ENCODE assay signal across 1 cellular context in the genomic region with DNA sequence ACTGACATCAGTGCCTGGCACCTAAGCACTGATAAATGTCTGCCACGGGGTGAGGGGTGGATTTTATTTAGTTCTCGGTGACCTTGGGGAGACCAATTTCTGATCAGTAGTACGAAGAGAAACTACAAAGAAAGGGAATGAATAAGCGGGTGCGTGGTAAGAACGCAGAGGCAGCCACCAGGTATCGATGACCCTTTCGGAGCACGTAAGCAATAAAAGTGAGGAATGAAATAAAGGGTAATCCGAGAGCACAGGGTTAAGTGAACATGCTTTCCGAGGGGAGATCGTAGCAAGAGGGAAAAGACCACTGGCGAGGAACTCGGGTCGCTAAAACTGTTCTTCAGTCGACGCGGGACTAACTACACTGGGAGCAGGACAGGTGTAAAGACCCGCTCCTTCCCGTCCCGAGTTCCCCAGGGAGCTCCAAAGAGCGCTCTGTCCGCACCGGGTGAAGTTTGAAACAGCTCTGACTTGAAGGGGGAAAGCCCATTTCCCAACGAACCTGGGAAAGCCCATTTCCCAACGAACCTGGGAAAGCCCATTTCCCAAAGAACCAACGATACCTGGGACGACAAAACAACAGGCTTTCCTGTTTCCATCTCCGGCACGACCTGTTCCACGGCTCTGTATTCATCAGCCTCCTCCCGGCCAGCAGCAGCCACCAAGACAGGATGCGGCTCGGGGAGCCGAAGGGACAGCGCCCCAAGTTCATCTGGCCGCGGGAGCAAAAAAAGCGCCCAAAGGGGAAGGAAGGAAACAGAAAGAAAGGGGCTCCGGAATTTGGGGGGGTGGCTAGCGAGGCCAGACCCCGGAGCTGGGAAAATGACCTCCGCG.
A peak's percentile ranks its signal among the peaks of the same experiment; 100 is the strongest.
TF ChIP-seq lines count a peak whose summit lies in the region.

No MANE protein-coding gene starts in this region.

TF ChIP-seq in HepG2, 621 proteins besides CTCF, POLR2A, EP300 and RAD21 (continued from another document):
- TF ChIP-seq, protein P1, sequence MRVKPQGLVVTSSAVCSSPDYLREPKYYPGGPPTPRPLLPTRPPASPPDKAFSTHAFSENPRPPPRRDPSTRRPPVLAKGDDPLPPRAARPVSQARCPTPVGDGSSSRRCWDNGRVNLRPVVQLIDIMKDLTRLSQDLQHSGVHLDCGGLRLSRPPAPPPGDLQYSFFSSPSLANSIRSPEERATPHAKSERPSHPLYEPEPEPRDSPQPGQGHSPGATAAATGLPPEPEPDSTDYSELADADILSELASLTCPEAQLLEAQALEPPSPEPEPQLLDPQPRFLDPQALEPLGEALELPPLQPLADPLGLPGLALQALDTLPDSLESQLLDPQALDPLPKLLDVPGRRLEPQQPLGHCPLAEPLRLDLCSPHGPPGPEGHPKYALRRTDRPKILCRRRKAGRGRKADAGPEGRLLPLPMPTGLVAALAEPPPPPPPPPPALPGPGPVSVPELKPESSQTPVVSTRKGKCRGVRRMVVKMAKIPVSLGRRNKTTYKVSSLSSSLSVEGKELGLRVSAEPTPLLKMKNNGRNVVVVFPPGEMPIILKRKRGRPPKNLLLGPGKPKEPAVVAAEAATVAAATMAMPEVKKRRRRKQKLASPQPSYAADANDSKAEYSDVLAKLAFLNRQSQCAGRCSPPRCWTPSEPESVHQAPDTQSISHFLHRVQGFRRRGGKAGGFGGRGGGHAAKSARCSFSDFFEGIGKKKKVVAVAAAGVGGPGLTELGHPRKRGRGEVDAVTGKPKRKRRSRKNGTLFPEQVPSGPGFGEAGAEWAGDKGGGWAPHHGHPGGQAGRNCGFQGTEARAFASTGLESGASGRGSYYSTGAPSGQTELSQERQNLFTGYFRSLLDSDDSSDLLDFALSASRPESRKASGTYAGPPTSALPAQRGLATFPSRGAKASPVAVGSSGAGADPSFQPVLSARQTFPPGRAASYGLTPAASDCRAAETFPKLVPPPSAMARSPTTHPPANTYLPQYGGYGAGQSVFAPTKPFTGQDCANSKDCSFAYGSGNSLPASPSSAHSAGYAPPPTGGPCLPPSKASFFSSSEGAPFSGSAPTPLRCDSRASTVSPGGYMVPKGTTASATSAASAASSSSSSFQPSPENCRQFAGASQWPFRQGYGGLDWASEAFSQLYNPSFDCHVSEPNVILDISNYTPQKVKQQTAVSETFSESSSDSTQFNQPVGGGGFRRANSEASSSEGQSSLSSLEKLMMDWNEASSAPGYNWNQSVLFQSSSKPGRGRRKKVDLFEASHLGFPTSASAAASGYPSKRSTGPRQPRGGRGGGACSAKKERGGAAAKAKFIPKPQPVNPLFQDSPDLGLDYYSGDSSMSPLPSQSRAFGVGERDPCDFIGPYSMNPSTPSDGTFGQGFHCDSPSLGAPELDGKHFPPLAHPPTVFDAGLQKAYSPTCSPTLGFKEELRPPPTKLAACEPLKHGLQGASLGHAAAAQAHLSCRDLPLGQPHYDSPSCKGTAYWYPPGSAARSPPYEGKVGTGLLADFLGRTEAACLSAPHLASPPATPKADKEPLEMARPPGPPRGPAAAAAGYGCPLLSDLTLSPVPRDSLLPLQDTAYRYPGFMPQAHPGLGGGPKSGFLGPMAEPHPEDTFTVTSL (CRISPR knock-in tag; IDR thresholded peaks at IDR 0.05; ENCODE audit: borderline replicate concordance), result 0 out of 2 replicates have a peak, but pooled peaks have one; percentile 26
- TF ChIP-seq ZNF253 (CRISPR knock-in tag; IDR thresholded peaks at IDR 0.05; ENCODE audit: borderline replicate concordance) (0 out of 2 replicates have a peak, but pooled peaks have one; percentile 32), HDAC2 (CRISPR knock-in tag; IDR thresholded peaks at IDR 0.05) (no peak)
